ENCODE assay signal across 1 cellular context in genomic region chr3:89184596-89184995, GRCh38.
TF ChIP-seq lines count a peak whose summit lies in the region.

No MANE protein-coding gene starts in this region.

TF ChIP-seq in WTC11, 78 proteins besides CTCF, POLR2A, EP300 and RAD21 (continued from another document):
- TF ChIP-seq TEAD4 (CRISPR knock-in tag; IDR thresholded peaks at IDR 0.05): no peak
- TF ChIP-seq ZNF416 (CRISPR knock-in tag; IDR thresholded peaks at IDR 0.05): no peak
